8 cellular contexts compared by ENCODE assay signal in genomic region chr14:93184391-93185332, GRCh38. TPM values are rescaled to one million over a fixed set of nuclear protein-coding genes. Genes with fewer than 3 reads are reported as not detected.
A peak's percentile ranks its signal among the peaks of the same experiment; 100 is the strongest.
DNase-seq lines count a peak whose midpoint lies in the region; ATAC-seq and TF ChIP-seq lines count a peak whose summit lies in the region.

A gene with protein sequence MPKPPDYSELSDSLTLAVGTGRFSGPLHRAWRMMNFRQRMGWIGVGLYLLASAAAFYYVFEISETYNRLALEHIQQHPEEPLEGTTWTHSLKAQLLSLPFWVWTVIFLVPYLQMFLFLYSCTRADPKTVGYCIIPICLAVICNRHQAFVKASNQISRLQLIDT (plus strand): TSS chr14:93185317. CDS start chr14:93185406, 89 bp downstream.
A gene with protein sequence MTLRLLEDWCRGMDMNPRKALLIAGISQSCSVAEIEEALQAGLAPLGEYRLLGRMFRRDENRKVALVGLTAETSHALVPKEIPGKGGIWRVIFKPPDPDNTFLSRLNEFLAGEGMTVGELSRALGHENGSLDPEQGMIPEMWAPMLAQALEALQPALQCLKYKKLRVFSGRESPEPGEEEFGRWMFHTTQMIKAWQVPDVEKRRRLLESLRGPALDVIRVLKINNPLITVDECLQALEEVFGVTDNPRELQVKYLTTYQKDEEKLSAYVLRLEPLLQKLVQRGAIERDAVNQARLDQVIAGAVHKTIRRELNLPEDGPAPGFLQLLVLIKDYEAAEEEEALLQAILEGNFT (minus strand): TSS chr14:93184897. CDS start chr14:93184242, 655 bp downstream.

- H3K9me3 ChIP-seq in adrenal gland (replicated peaks in 1 of 3) (no peaks in the 10 kb centered on the region), right atrium auricular region (no peaks in the 10 kb centered on the region), vagina (no peaks in the 10 kb centered on the region)

- H3K27ac Mint-ChIP-seq in T-cell: peak within 1 kb of the TSS; percentile 94 to 97

- H3K4me3 Mint-ChIP-seq in T-cell: peak within 1 kb of the TSS; percentile 91 to 95 (median 92)

- CTCF ChIA-PET in T-cell (lab: Charles Lee): interaction anchor here (0.5 to 4.6 kb wide), 9 partner anchors 20 to 901 kb away, joined by 3 to 21 read pairs (median 4); partner anchors contain the start of genes GON7 (in 1 of the 2) and UBR7 (in 1 of the 2)

- peak; percentile 91 to 93 (median 92) for ATAC-seq in T-cell (replicated peaks in 1 of 4)

- POLR2A ChIA-PET in T-cell (lab: Charles Lee): interaction anchor here in 1 of 2 donors (0.5 to 1.1 kb wide), 5 partner anchors 8 to 147 kb away, joined by 3 to 11 read pairs (median 3); no protein-coding TSS in a partner anchor

- H3K4me1 ChIP-seq in adrenal gland (replicated peaks in 1 of 2) (peaks cover 9 to 34% of the 10 kb centered on the region in 2 donors), right atrium auricular region (peaks cover 0 to 22% of the 10 kb centered on the region in 2 donors), rectal smooth muscle tissue (ENCODE audit: control insufficient read depth, insufficient read depth, low read length) (peaks cover 12% of the 10 kb centered on the region), vagina (peaks cover 35% of the 10 kb centered on the region)

- H3K27ac ChIP-seq in adrenal gland (peak within 1 kb of the TSS; percentile 54 to 98 (median 89)), right atrium auricular region (peak within 1 kb of the TSS; percentile 94), rectal smooth muscle tissue (ENCODE audit: low read depth, low read length) (peak within 1 kb of the TSS; percentile 97), vagina (peak within 1 kb of the TSS; percentile 92)

- TF ChIP-seq POLR2A in adrenal gland (IDR thresholded peaks at IDR 0.05) (peak; percentile 62 to 70), vagina (IDR thresholded peaks at IDR 0.05) (peak in 1 of 2 donors; percentile 45)

- no peaks in the 10 kb centered on the region for H3K27me3 ChIP-seq in adrenal gland
- H3K27me3 ChIP-seq in right atrium auricular region: no peaks in the 10 kb centered on the region
- H3K27me3 ChIP-seq in rectal smooth muscle tissue (ENCODE audit: control insufficient read depth, insufficient read depth, low read length): no peaks in the 10 kb centered on the region
- no peaks in the 10 kb centered on the region for H3K27me3 ChIP-seq in vagina

- peak; percentile 30; the same call in 1 of the 3 replicates for TF ChIP-seq CTCF in GM12872 (IDR thresholded peaks at IDR 0.05; ENCODE audit: insufficient read depth, low read depth, low read length)
- no peak for TF ChIP-seq CTCF in HFF-Myc (IDR thresholded peaks at IDR 0.05; ENCODE audit: low read depth, low read length, missing control alignments)
- peak in 5 of 6 experiments; percentile 17 to 41 (median 31) for TF ChIP-seq CTCF in adrenal gland (IDR thresholded peaks at IDR 0.05)
- TF ChIP-seq CTCF in right atrium auricular region (IDR thresholded peaks at IDR 0.05): peak in 1 of 2 donors; percentile 55
- TF ChIP-seq CTCF in vagina (IDR thresholded peaks at IDR 0.05): peak in 1 of 3 experiments; percentile 11

- H3K9me3 Mint-ChIP-seq in T-cell: no peaks in the 10 kb centered on the region

- no peaks in the 10 kb centered on the region for H3K27me3 Mint-ChIP-seq in T-cell

- WGBS in adrenal gland, 4 donors: 0% methylated on average over 1 to 122 of the region's 122 CpGs

- H3K36me3 Mint-ChIP-seq in T-cell: peaks cover 11% of the 10 kb centered on the region

- DNase-seq in HFF-Myc (ENCODE audit: extremely low read depth, low read depth) (peak; percentile 19), MV-4-11 (lab: John Stamatoyannopoulos, UW) (peak; percentile 74), T-cell (peak; percentile 84 to 93 (median 90)), adrenal gland (peak; percentile 89 to 92 (median 90)), right atrium auricular region (ENCODE audit: low spot score) (peak; percentile 87), vagina (ENCODE audit: extremely low spot score in 2 of 2) (peak in 1 of 2 donors; percentile 90)

- intact Hi-C loops in adrenal gland (cut with DNase I): no loop called here
- intact Hi-C loops in vagina (cut with DNase I): no loop called here

- peak within 1 kb of the TSS; percentile 99 for H3K9ac ChIP-seq in rectal smooth muscle tissue (ENCODE audit: low read length)

- H3K4me1 Mint-ChIP-seq in T-cell: peaks cover 39 to 44% (median 41%) of the 10 kb centered on the region in 3 donors

- H3K36me3 ChIP-seq in adrenal gland (replicated peaks in 1 of 2) (peaks cover 0 to 10% of the 10 kb centered on the region in 2 donors), right atrium auricular region (peaks cover 6% of the 10 kb centered on the region), rectal smooth muscle tissue (ENCODE audit: control insufficient read depth, insufficient read depth, low read length) (peaks cover 6% of the 10 kb centered on the region), vagina (no peaks in the 10 kb centered on the region)

- H3K4me3 ChIP-seq in HFF-Myc (replicated peaks; ENCODE audit: low read depth, low read length) (peak within 1 kb of the TSS; percentile 88), adrenal gland (peak within 1 kb of the TSS; percentile 74 to 95 (median 92)), right atrium auricular region (peak within 1 kb of the TSS; percentile 81 to 88), rectal smooth muscle tissue (ENCODE audit: low read length) (peak within 1 kb of the TSS; percentile 95), vagina (peak within 1 kb of the TSS; percentile 98 to 100)

RNA-seq across cellular contexts. Expression of the first gene that starts in this region (rescaled TPM):
- 10 to 100 TPM in 4 of 5 donors, 1 to 10 TPM in 1; 7.9 to 16.9 (median 14.8) TPM for total RNA-seq in T-cell
- total RNA-seq in adrenal gland: 10 to 100 TPM; 17.2 to 37.9 (median 22.0) TPM
- polyA plus RNA-seq in adrenal gland: 10 to 100 TPM; 12.0 to 32.9 (median 22.7) TPM
- 10 to 100 TPM in 1 of 2 donors, 1 to 10 TPM in 1; 8.3 to 10.0 TPM for total RNA-seq in right atrium auricular region
- total RNA-seq in vagina: 6.4 TPM

RNA-seq across cellular contexts. Expression of the second gene that starts in this region (rescaled TPM):
- 10 to 100 TPM; 45.1 to 96.8 (median 47.9) TPM for total RNA-seq in T-cell
- total RNA-seq in adrenal gland: 10 to 100 TPM; 29.0 to 52.9 (median 38.6) TPM
- 10 to 100 TPM; 12.7 to 55.6 (median 13.8) TPM for polyA plus RNA-seq in adrenal gland
- total RNA-seq in right atrium auricular region: 10 to 100 TPM; 40.1 to 47.1 TPM
- total RNA-seq in vagina: 24.1 TPM
